Comparison of ENCODE assay signal across 17 cellular contexts in the genomic region with DNA sequence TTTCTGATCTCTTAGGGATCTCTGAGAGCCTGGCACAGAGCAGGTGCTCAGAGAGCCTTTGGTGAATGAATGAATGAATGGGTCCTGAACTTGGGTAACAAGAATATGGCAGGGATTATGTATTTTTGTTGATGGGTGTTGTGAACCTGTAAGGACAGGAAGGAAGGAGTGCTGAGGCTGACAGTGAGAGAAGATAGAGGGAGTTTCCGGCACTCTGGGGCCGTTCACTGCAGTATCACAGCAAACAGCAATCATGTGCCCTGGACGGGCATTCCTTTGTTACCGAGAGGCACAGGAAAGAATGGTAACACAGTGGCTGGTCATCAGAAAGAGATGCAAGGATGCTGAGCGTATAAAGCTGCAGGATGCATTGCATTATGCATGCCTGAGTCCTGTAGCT.
DNase-seq lines count a peak whose midpoint lies in the region; ATAC-seq and TF ChIP-seq lines count a peak whose summit lies in the region.
"Had no signal": no experiment of that assay in that cellular context is flagged by ENCODE, and none has a peak within 500 bp of the region (broad histone marks: within the 10 kb centered on the region; RNA-seq: fewer than 3 reads in every experiment).

No MANE protein-coding gene starts in this region.

- POLR2A ChIA-PET in T-cell (lab: Charles Lee): no interaction called here

- CTCF ChIA-PET in T-cell (lab: Charles Lee): no interaction called here

- TF ChIP-seq CTCF in GM23338 (conservative IDR thresholded peaks at IDR 0.05; ENCODE audit: low read depth in 2 of 2): no peak

- peak overlapping the region; percentile 16 for H3K27ac ChIP-seq in rectal smooth muscle tissue (ENCODE audit: low read depth, low read length)
- no peak overlapping the region for H3K27ac ChIP-seq in GM23338 (ENCODE audit: low read depth)
- H3K27ac ChIP-seq: C4-2B, neutrophil, suprapubic skin, vagina had no signal

- H3K27me3 Mint-ChIP-seq in activated T-cell treated with anti-CD3 and anti-CD28 coated beads, Interleukin-2, amount 50 U/mL, for 4 hours (ENCODE audit: low read depth): no peaks in the 10 kb centered on the region
- H3K27me3 Mint-ChIP-seq in T-cell: no peaks in the 10 kb centered on the region
- peaks cover 0 to 4% (median 0%) of the 10 kb centered on the region in 3 donors for H3K27me3 Mint-ChIP-seq in immature natural killer cell (ENCODE audit: low read depth in 3 of 3)
- no peaks in the 10 kb centered on the region for H3K27me3 Mint-ChIP-seq in GM23338 (ENCODE audit: insufficient read depth, low read depth, poor library complexity)

- no peak overlapping the region for H3K4me3 Mint-ChIP-seq in activated T-cell treated with anti-CD3 and anti-CD28 coated beads, Interleukin-2, amount 50 U/mL, for 4 hours
- H3K4me3 Mint-ChIP-seq in T-cell (peak overlapping the region in 2 of 3 donors; percentile 28 to 44), immature natural killer cell (peak overlapping the region in 3 of 5 donors; percentile 14 to 37 (median 23)), GM23338 (no peak overlapping the region)
- H3K4me3 Mint-ChIP-seq: WTC11 had no signal

- H3K27me3 ChIP-seq in rectal smooth muscle tissue (ENCODE audit: control insufficient read depth, insufficient read depth, low read length) (no peaks in the 10 kb centered on the region), GM23338 (ENCODE audit: insufficient read depth) (no peaks in the 10 kb centered on the region)
- H3K27me3 ChIP-seq: neutrophil, suprapubic skin, vagina had no signal

- H3K27ac Mint-ChIP-seq in T-cell: peak overlapping the region; percentile 24 to 90
- peak overlapping the region; percentile 2 to 81 (median 53) for H3K27ac Mint-ChIP-seq in immature natural killer cell
- no peak overlapping the region for H3K27ac Mint-ChIP-seq in GM23338
- H3K27ac Mint-ChIP-seq: WTC11 had no signal

- H3F3A ChIP-seq in GM23338 (replicated peaks; ENCODE audit: low read depth): no peaks in the 10 kb centered on the region

- H3K36me3 Mint-ChIP-seq in activated T-cell treated with anti-CD3 and anti-CD28 coated beads, Interleukin-2, amount 50 U/mL, for 4 hours (ENCODE audit: insufficient read depth): no peaks in the 10 kb centered on the region
- no peaks in the 10 kb centered on the region for H3K36me3 Mint-ChIP-seq in T-cell
- no peaks in the 10 kb centered on the region for H3K36me3 Mint-ChIP-seq in immature natural killer cell
- H3K36me3 Mint-ChIP-seq in GM23338 (ENCODE audit: low read depth): no peaks in the 10 kb centered on the region
- H3K36me3 Mint-ChIP-seq: WTC11 had no signal

- no peaks in the 10 kb centered on the region for H4K20me1 ChIP-seq in GM23338 (replicated peaks; ENCODE audit: insufficient read depth)

- H3K4me3 ChIP-seq in rectal smooth muscle tissue (ENCODE audit: low read length) (no peak overlapping the region), GM23338 (no peak overlapping the region)
- H3K4me3 ChIP-seq: suprapubic skin, vagina had no signal

- no peak overlapping the region for H2AFZ ChIP-seq in GM23338

- H3K9ac ChIP-seq in rectal smooth muscle tissue (ENCODE audit: low read length): no peak overlapping the region

- no peaks in the 10 kb centered on the region for H3K9me2 ChIP-seq in GM23338 (ENCODE audit: insufficient read depth)

- ATAC-seq in activated T-cell treated with anti-CD3 and anti-CD28 coated beads, Interleukin-2, amount 50 U/mL, for 4 hours: peak; percentile 43 to 62
- ATAC-seq in T-cell (replicated peaks in 1 of 4) (peak; percentile 73 to 91 (median 82)), GM23338 (no peak)
- ATAC-seq: WTC11 had no signal

- peaks cover 25% of the 10 kb centered on the region for H3K4me1 ChIP-seq in rectal smooth muscle tissue (ENCODE audit: control insufficient read depth, insufficient read depth, low read length)
- H3K4me1 ChIP-seq in GM23338 (ENCODE audit: insufficient read depth): no peaks in the 10 kb centered on the region

- H3K36me3 ChIP-seq in rectal smooth muscle tissue (ENCODE audit: control insufficient read depth, insufficient read depth, low read length): no peaks in the 10 kb centered on the region
- H3K36me3 ChIP-seq in GM23338 (ENCODE audit: insufficient read depth): no peaks in the 10 kb centered on the region
- H3K36me3 ChIP-seq: neutrophil, suprapubic skin, vagina had no signal

- H3K79me2 ChIP-seq in GM23338 (replicated peaks; ENCODE audit: insufficient read depth): no peaks in the 10 kb centered on the region

- no peak overlapping the region for H3K4me2 ChIP-seq in GM23338

- H3K9me3 Mint-ChIP-seq in activated T-cell treated with anti-CD3 and anti-CD28 coated beads, Interleukin-2, amount 50 U/mL, for 4 hours: peaks cover 4% of the 10 kb centered on the region
- H3K9me3 Mint-ChIP-seq in T-cell (peaks cover 7 to 12% (median 7%) of the 10 kb centered on the region in 3 donors), immature natural killer cell (peaks cover under 1 to 6% (median 1%) of the 10 kb centered on the region in 6 donors), GM23338 (no peaks in the 10 kb centered on the region)

- peaks cover 9% of the 10 kb centered on the region for H3K4me1 Mint-ChIP-seq in activated T-cell treated with anti-CD3 and anti-CD28 coated beads, Interleukin-2, amount 50 U/mL, for 4 hours (ENCODE audit: low read depth)
- peaks cover 14 to 22% (median 20%) of the 10 kb centered on the region in 3 donors for H3K4me1 Mint-ChIP-seq in T-cell
- peaks cover 19 to 24% of the 10 kb centered on the region in 2 donors for H3K4me1 Mint-ChIP-seq in immature natural killer cell
- H3K4me1 Mint-ChIP-seq in GM23338: peaks cover 8% of the 10 kb centered on the region; the same call in 2 of the 3 replicates

- DNase-seq in activated T-cell treated with anti-CD3 and anti-CD28 coated beads, Interleukin-2, amount 50 U/mL, for 4 hours: no peak
- DNase-seq in activated T-cell treated with anti-CD3 and anti-CD28 coated beads, Interleukin-2, amount 50 U/mL, for 48 hours: no peak
- no peak for DNase-seq in T-cell
- peak in 1 of 3 donors; percentile 19 for DNase-seq in immature natural killer cell
- no peak for DNase-seq in NCI-H526 treated with DMSO at 0.1 percent for 48 hours (lab: John Stamatoyannopoulos, UW)
- DNase-seq in GM23338 (ENCODE audit: low spot score): no peak
- DNase-seq in hypothalamus (lab: John Stamatoyannopoulos, UW): no peak
- DNase-seq: effector memory CD4-positive, alpha-beta T cell; NCI-H1092 treated with DMSO at 0.1 percent for 48 hours; NCI-H2029; NCI-H446 had no signal

TF ChIP-seq in GM23338, 12 proteins besides CTCF, POLR2A, EP300 and RAD21:
- TF ChIP-seq ZNF114 (CRISPR knock-in tag; IDR thresholded peaks at IDR 0.05): no peak
- no peak for TF ChIP-seq JUNB (IDR thresholded peaks at IDR 0.05; ENCODE audit: unreplicated experiment)
- no peak for TF ChIP-seq EZH2 (IDR thresholded peaks at IDR 0.05; ENCODE audit: low read depth, unreplicated experiment)
- TF ChIP-seq STAT1 (IDR thresholded peaks at IDR 0.05; ENCODE audit: unreplicated experiment): no peak
- no peak for TF ChIP-seq ETS1 (IDR thresholded peaks at IDR 0.05)
- no peak for TF ChIP-seq NANOG (IDR thresholded peaks at IDR 0.05; ENCODE audit: borderline replicate concordance)
- no peak for TF ChIP-seq ZNF331 (CRISPR knock-in tag; IDR thresholded peaks at IDR 0.05; ENCODE audit: low read depth)
- TF ChIP-seq EZH2phosphoT487 (IDR thresholded peaks at IDR 0.05; ENCODE audit: unreplicated experiment): no peak

Comparison
In these comparisons a context has a peak if more than half of its experiments do, and no peak if none do; other contexts are left out.
1. H3K4me3 Mint-ChIP-seq: peak in T-cell (2 of 3) and immature natural killer cell (3 of 5); none in activated T-cell treated with anti-CD3 and anti-CD28 coated beads, Interleukin-2, amount 50 U/mL, for 4 hours (single experiment) and GM23338 (single experiment).